ENCODE assay signal across 13 cellular contexts in genomic region chr5:73214921-73215490, GRCh38. TPM values are rescaled to one million over a fixed set of nuclear protein-coding genes. Genes with fewer than 3 reads are reported as not detected.
DNase-seq lines count a peak whose midpoint lies in the region; ATAC-seq and TF ChIP-seq lines count a peak whose summit lies in the region.
"Had no signal": no experiment of that assay in that cellular context is flagged by ENCODE, and none has a peak within 500 bp of the region (broad histone marks: within the 10 kb centered on the region; RNA-seq: fewer than 3 reads in every experiment).

No MANE protein-coding gene starts in this region.

- no peak overlapping the region for H2BK120ac ChIP-seq in IMR-90 (ENCODE audit: low read depth, low read length)

- DNase-seq in Calu3 (no peak), IMR-90 (no peak), SK-N-MC (ENCODE audit: low read depth, low spot score) (no peak), MV-4-11 (lab: John Stamatoyannopoulos, UW) (no peak), GF-D8 (lab: John Stamatoyannopoulos, UW) (no peak)
- no peak for DNase-seq in naive thymus-derived CD4-positive, alpha-beta T cell
- DNase-seq in stimulated activated naive CD4-positive, alpha-beta T cell treated with Interleukin-2 at 50 U/mL for 16 hours (lab: John Stamatoyannopoulos, UW), result no peak
- DNase-seq: activated CD4-positive, alpha-beta T cell treated with anti-CD3 and anti-CD28 coated beads for 48 hours; upper lobe of right lung had no signal

- H3K18ac ChIP-seq in IMR-90 (ENCODE audit: low read depth, low read length), result no peak overlapping the region

- H3K27ac Mint-ChIP-seq in Calu3 (ENCODE audit: unreplicated experiment), result no peak overlapping the region
- no peak overlapping the region for H3K27ac Mint-ChIP-seq in naive thymus-derived CD4-positive, alpha-beta T cell
- H3K27ac Mint-ChIP-seq: activated naive CD4-positive, alpha-beta T cell treated with anti-CD3 and anti-CD28 coated beads, Interleukin-2, amount 50 U/mL, for 72 hours had no signal

- H3K4me2 ChIP-seq in IMR-90 (ENCODE audit: low read depth, low read length), result no peak overlapping the region

- H3K4me1 ChIP-seq in IMR-90 (ENCODE audit: control insufficient read depth, insufficient read depth, low read length), result 0 out of 2 replicates have a peak, but pooled peaks cover 2% of the 10 kb centered on the region
- no peaks in the 10 kb centered on the region for H3K4me1 ChIP-seq in naive thymus-derived CD4-positive, alpha-beta T cell (ENCODE audit: control insufficient read depth in 2 of 2, insufficient read depth in 2 of 2, low read length in 2 of 2)

- POLR2A ChIA-PET in IMR-90 (lab: Charles Lee; ENCODE audit: unreplicated experiment), result interaction anchor here (1.2 kb wide), 1 partner anchor 234 kb away, joined by 3 read pairs; the partner anchor contains the start of gene FOXD1
- POLR2A ChIA-PET in naive thymus-derived CD4-positive, alpha-beta T cell (lab: Charles Lee), result no interaction called here

- no peak overlapping the region for H2AFZ ChIP-seq in IMR-90 (replicated peaks; ENCODE audit: low read length, poor library complexity)

- intact Hi-C loops in Calu3 (cut with micrococcal nuclease; ENCODE audit: unreplicated experiment) (loop anchor here (5.0 to 10.0 kb wide), 4 partner anchors 133 to 293 kb away; partner anchors contain the start of gene FCHO2), IMR-90 (cut with micrococcal nuclease) (loop anchor here (5.0 kb wide), 3 partner anchors 82 to 322 kb away; no protein-coding TSS in a partner anchor)
- intact Hi-C loops in naive thymus-derived CD4-positive, alpha-beta T cell (cut with micrococcal nuclease), result loop anchor here in 1 of 2 donors (5.0 kb wide), 1 partner anchor 82 kb away; no protein-coding TSS in a partner anchor

- peaks cover 20% of the 10 kb centered on the region for H3K27me3 Mint-ChIP-seq in Calu3 (ENCODE audit: unreplicated experiment)
- H3K27me3 Mint-ChIP-seq in naive thymus-derived CD4-positive, alpha-beta T cell, result peaks cover 74 to 86% (median 84%) of the 10 kb centered on the region in 5 donors

- CTCF ChIA-PET in Calu3 (lab: Charles Lee) (interaction anchor here (0.8 to 2.4 kb wide), 6 partner anchors 12 to 236 kb away, joined by 4 to 27 read pairs (median 6); no protein-coding TSS in a partner anchor), IMR-90 (lab: Yijun Ruan, JAX) (interaction anchor here (0.6 to 3.0 kb wide), 7 partner anchors 82 to 240 kb away, joined by 3 to 19 read pairs (median 5); no protein-coding TSS in a partner anchor)
- CTCF ChIA-PET in naive thymus-derived CD4-positive, alpha-beta T cell (lab: Charles Lee), result interaction anchor here (0.8 to 2.0 kb wide), 3 partner anchors 9 to 296 kb away, joined by 3 to 6 read pairs (median 6); no protein-coding TSS in a partner anchor

- TF ChIP-seq CTCF in Calu3 (IDR thresholded peaks at IDR 0.05; ENCODE audit: unreplicated experiment) (no peak), IMR-90 (conservative IDR thresholded peaks at IDR 0.05; ENCODE audit: low read depth, low read length) (no peak)

- no peak overlapping the region for H3K4me3 ChIP-seq in IMR-90 (ENCODE audit: insufficient read depth, low read depth, low read length)
- peak overlapping the region; percentile 87 for H3K4me3 ChIP-seq in SK-N-MC
- no peak overlapping the region for H3K4me3 ChIP-seq in naive thymus-derived CD4-positive, alpha-beta T cell (ENCODE audit: low read length)

- H4K5ac ChIP-seq in IMR-90 (ENCODE audit: low read depth, low read length), result no peak overlapping the region

- H3K14ac ChIP-seq in IMR-90 (replicated peaks; ENCODE audit: low read depth, low read length), result no peak overlapping the region

- H3K4me3 Mint-ChIP-seq in Calu3 (ENCODE audit: low read depth, unreplicated experiment), result peak overlapping the region; percentile 86
- peak overlapping the region in 7 of 10 donors; percentile 31 to 73 (median 62) for H3K4me3 Mint-ChIP-seq in naive thymus-derived CD4-positive, alpha-beta T cell

- H4K91ac ChIP-seq in IMR-90 (ENCODE audit: insufficient read depth, low read depth, low read length), result no peak overlapping the region

- no peaks in the 10 kb centered on the region for H4K20me1 ChIP-seq in IMR-90 (ENCODE audit: insufficient read depth, low read length)

- H2AK5ac ChIP-seq in IMR-90 (ENCODE audit: low read depth, low read length), result no peak overlapping the region

- H3K9me3 Mint-ChIP-seq in Calu3 (ENCODE audit: low read depth, unreplicated experiment), result peaks cover under 1% of the 10 kb centered on the region
- H3K9me3 Mint-ChIP-seq in naive thymus-derived CD4-positive, alpha-beta T cell, result peaks cover 0 to 28% (median 7%) of the 10 kb centered on the region in 11 donors

- no TSS peak for BruUV-seq in Calu3 (replicated peaks; lab: Mats Ljungman, UMichigan)
- BruUV-seq in IMR-90 (replicated peaks; lab: Mats Ljungman, UMichigan), result no TSS peak

- H3K9me1 ChIP-seq in IMR-90 (ENCODE audit: insufficient read depth, low read length), result no peaks in the 10 kb centered on the region

- in situ Hi-C loops in IMR-90 (cut with MboI; ENCODE audit: low sequenced_read_pairs), result no loop called here

- H2AK9ac ChIP-seq in IMR-90 (replicated peaks; ENCODE audit: low read depth, low read length, poor library complexity), result no peak overlapping the region

- no peaks in the 10 kb centered on the region for H3K79me1 ChIP-seq in IMR-90 (ENCODE audit: low read depth in 1 of 2, low read length in 2 of 2)

- H3K9ac ChIP-seq in IMR-90 (ENCODE audit: low read depth, low read length), result no peak overlapping the region
- H3K9ac ChIP-seq in SK-N-MC (ENCODE audit: insufficient read length), result no peak overlapping the region

- H3K27ac ChIP-seq in IMR-90 (ENCODE audit: insufficient read depth, low read length) (no peak overlapping the region), SK-N-MC (no peak overlapping the region)
- no peak overlapping the region for H3K27ac ChIP-seq in naive thymus-derived CD4-positive, alpha-beta T cell (ENCODE audit: low read depth, low read length)
- H3K27ac ChIP-seq: upper lobe of right lung had no signal

- no peak overlapping the region for H2BK5ac ChIP-seq in IMR-90 (ENCODE audit: low read depth, low read length, poor library complexity, severe bottlenecking)

- H3K9me3 ChIP-seq in IMR-90 (ENCODE audit: control insufficient read depth, insufficient read depth, low read length) (no peaks in the 10 kb centered on the region), SK-N-MC (ENCODE audit: low read depth, low read length) (no peaks in the 10 kb centered on the region)
- no peaks in the 10 kb centered on the region for H3K9me3 ChIP-seq in naive thymus-derived CD4-positive, alpha-beta T cell (ENCODE audit: control insufficient read depth in 2 of 3, low read length in 3 of 3)
- H3K9me3 ChIP-seq: upper lobe of right lung had no signal

- H3K27me3 ChIP-seq in IMR-90 (ENCODE audit: control insufficient read depth, insufficient read depth, low read length), result 0 out of 2 replicates have a peak, but pooled peaks cover 3% of the 10 kb centered on the region
- peaks cover 11 to 15% of the 10 kb centered on the region in 2 donors for H3K27me3 ChIP-seq in naive thymus-derived CD4-positive, alpha-beta T cell (ENCODE audit: control insufficient read depth in 2 of 2, insufficient read depth in 2 of 2, low read length in 2 of 2)

- dilution Hi-C loops in IMR-90 (cut with HindIII; ENCODE audit: low sequenced_read_pairs, unreplicated experiment), result no loop called here

- 100% methylated on average over 1 of the region's 8 CpGs; no CpG with 5 or more reads in 1 of the 2 experiments for WGBS in IMR-90 (ENCODE audit: extremely low coverage in 2 of 2, insufficient read length in 1 of 2), 2 experiments

- no peak for TF ChIP-seq RAD21 in IMR-90 (IDR thresholded peaks at IDR 0.05; ENCODE audit: low read length)

- peak overlapping the region; percentile 8; the same call in 1 of the 3 replicates for H2BK15ac ChIP-seq in IMR-90 (ENCODE audit: low read depth, low read length)

- no peak overlapping the region for H2BK20ac ChIP-seq in IMR-90 (ENCODE audit: low read depth, low read length)

- no peak overlapping the region for H3K56ac ChIP-seq in IMR-90 (ENCODE audit: extremely low read depth, insufficient read depth, low read length)

- ATAC-seq in IMR-90 (ENCODE audit: low read depth), result no peak
- ATAC-seq in naive thymus-derived CD4-positive, alpha-beta T cell, result no peak

- no peak overlapping the region; the same call in 1 of the 2 replicates for H3K23ac ChIP-seq in IMR-90 (ENCODE audit: low read depth, low read length)

- no peak overlapping the region; a peak in 1 of 4 replicates for H4K8ac ChIP-seq in IMR-90 (ENCODE audit: low read depth in 2 of 2, low read length in 2 of 2)

- TF ChIP-seq POLR2A in IMR-90 (IDR thresholded peaks at IDR 0.05; ENCODE audit: low read depth, low read length), result no peak

- H3K36me3 ChIP-seq in IMR-90 (ENCODE audit: control insufficient read depth, insufficient read depth, low read length), result no peaks in the 10 kb centered on the region
- H3K36me3 ChIP-seq in SK-N-MC (ENCODE audit: insufficient read depth, low read length), result no peaks in the 10 kb centered on the region
- H3K36me3 ChIP-seq in naive thymus-derived CD4-positive, alpha-beta T cell (ENCODE audit: control insufficient read depth in 2 of 3, insufficient read depth in 3 of 3, low read length in 3 of 3), result no peaks in the 10 kb centered on the region
- H3K36me3 ChIP-seq: upper lobe of right lung had no signal

- peaks cover 13% of the 10 kb centered on the region for H3K36me3 Mint-ChIP-seq in Calu3 (ENCODE audit: insufficient read depth, unreplicated experiment)
- H3K36me3 Mint-ChIP-seq in naive thymus-derived CD4-positive, alpha-beta T cell, result peaks cover 0 to 2% (median 0%) of the 10 kb centered on the region in 5 donors

- H3K4ac ChIP-seq in IMR-90 (ENCODE audit: low read depth, low read length), result no peak overlapping the region

- peaks cover 9% of the 10 kb centered on the region for H3K4me1 Mint-ChIP-seq in Calu3 (ENCODE audit: low read depth, unreplicated experiment)
- peaks cover 0 to 14% (median 6%) of the 10 kb centered on the region in 7 donors for H3K4me1 Mint-ChIP-seq in naive thymus-derived CD4-positive, alpha-beta T cell

TF ChIP-seq in IMR-90, 13 proteins besides CTCF, POLR2A, EP300 and RAD21 (continues in another document):
- TF ChIP-seq NFE2L2 (IDR thresholded peaks at IDR 0.05; ENCODE audit: low read depth, low read length), result no peak
- TF ChIP-seq MXI1 (IDR thresholded peaks at IDR 0.05; ENCODE audit: borderline replicate concordance, low read depth, low read length), result no peak
- no peak for TF ChIP-seq CEBPB (IDR thresholded peaks at IDR 0.05; ENCODE audit: low read depth, low read length)
- no peak for TF ChIP-seq BHLHE40 (IDR thresholded peaks at IDR 0.05; ENCODE audit: low read depth, low read length)
- TF ChIP-seq RFX5 (IDR thresholded peaks at IDR 0.05; ENCODE audit: low read depth, low read length), result no peak
- TF ChIP-seq CHD1 (IDR thresholded peaks at IDR 0.05; ENCODE audit: low read depth, low read length), result no peak

RNA-seq across cellular contexts. Expression of gene TMEM174, which starts 42.0 kb away (rescaled TPM):
- total RNA-seq in Calu3 (2022), result not detected in 2 replicates
- not detected in 2 replicates for total RNA-seq in IMR-90 (2012; rRNA removed)
- not detected in 2 replicates for polyA plus RNA-seq in IMR-90 (2012; rRNA removed)
- polyA plus RNA-seq in IMR-90 (2012; cell fraction: cytosol; rRNA removed), result not detected in 2 replicates
- polyA plus RNA-seq in IMR-90 (2012; cell fraction: nucleus; rRNA removed; ENCODE audit: low replicate concordance), result not detected in 2 replicates
- not detected for total RNA-seq in naive thymus-derived CD4-positive, alpha-beta T cell
- not detected for polyA plus RNA-seq in naive thymus-derived CD4-positive, alpha-beta T cell
- total RNA-seq: activated naive CD4-positive, alpha-beta T cell treated with anti-CD3 and anti-CD28 coated beads, Interleukin-2, amount 50 U/mL, for 72 hours; Daoy; fibroblast of villous mesenchyme; HT-29; upper lobe of right lung had no signal
